8 cellular contexts compared by ENCODE assay signal in genomic region chr9:136694163-136694864, GRCh38. TPM values are rescaled to one million over a fixed set of nuclear protein-coding genes. Genes with fewer than 3 reads are reported as not detected.
A peak's percentile ranks its signal among the peaks of the same experiment; 100 is the strongest.
DNase-seq lines count a peak whose midpoint lies in the region; ATAC-seq lines count a peak whose summit lies in the region.

No MANE protein-coding gene starts in this region.

- peaks cover 13% of the 10 kb centered on the region for H3K27me3 Mint-ChIP-seq in activated T-cell treated with anti-CD3 and anti-CD28 coated beads, Interleukin-2, amount 50 U/mL, for 72 hours (ENCODE audit: low read depth)

- H3K9me3 Mint-ChIP-seq in activated T-cell treated with anti-CD3 and anti-CD28 coated beads, Interleukin-2, amount 50 U/mL, for 72 hours: no peaks in the 10 kb centered on the region

- peak; percentile 73 for ATAC-seq in activated T-cell treated with anti-CD3 and anti-CD28 coated beads, Interleukin-2, amount 50 U/mL, for 72 hours (replicated peaks in 1 of 2)
- ATAC-seq in left ventricle myocardium superior (peak; percentile 35), HG03439 (IDR thresholded peaks at IDR 0.05; ENCODE audit: unreplicated experiment) (no peak)

- H3K27ac Mint-ChIP-seq in activated T-cell treated with anti-CD3 and anti-CD28 coated beads, Interleukin-2, amount 50 U/mL, for 72 hours: no peak overlapping the region

- in situ Hi-C loops in KBM-7 (cut with MboI; ENCODE audit: low pct_unique_long_range_greater_than_20kb, low sequenced_read_pairs): no loop called here

- intact Hi-C loops in left ventricle myocardium superior (cut with micrococcal nuclease): no loop called here

- peak; percentile 30 for DNase-seq in DMS79 (lab: John Stamatoyannopoulos, UW)
- no peak for DNase-seq in DMS79 treated with DMSO at 0.1 percent for 48 hours (lab: John Stamatoyannopoulos, UW)
- DNase-seq in KBM-7: peak; percentile 58
- DNase-seq in activated T-cell treated with anti-CD3 and anti-CD28 coated beads, Interleukin-2, amount 50 U/mL, for 72 hours: peak; percentile 53 to 66
- peak; percentile 80 for DNase-seq in left ventricle myocardium superior
- peak; percentile 43 to 52 for DNase-seq in stimulated activated CD4-positive, alpha-beta T cell treated with anti-CD3 and anti-CD28 coated beads, Interleukin-2, amount 100 ng/mL, for 48 hours
- DNase-seq in SKM-1 treated with dmso at 0.1 percent for 144 hours (lab: John Stamatoyannopoulos, UW; ENCODE audit: unreplicated experiment): no peak

- H3K36me3 Mint-ChIP-seq in activated T-cell treated with anti-CD3 and anti-CD28 coated beads, Interleukin-2, amount 50 U/mL, for 72 hours (ENCODE audit: insufficient read depth in 2 of 2): no peaks in the 10 kb centered on the region

- no peak overlapping the region for H3K4me3 Mint-ChIP-seq in activated T-cell treated with anti-CD3 and anti-CD28 coated beads, Interleukin-2, amount 50 U/mL, for 72 hours

- no peaks in the 10 kb centered on the region for H3K4me1 Mint-ChIP-seq in activated T-cell treated with anti-CD3 and anti-CD28 coated beads, Interleukin-2, amount 50 U/mL, for 72 hours (ENCODE audit: low read depth)

RNA-seq across cellular contexts. Expression of gene AGPAT2, which starts 7.1 kb away (rescaled TPM):
- total RNA-seq in activated T-cell treated with anti-CD3 and anti-CD28 coated beads, Interleukin-2, amount 50 U/mL, for 72 hours: 10 to 100 TPM; 18.3 to 19.2 TPM
- total RNA-seq in left ventricle myocardium superior: 53.8 TPM

RNA-seq across cellular contexts. Expression of gene DIPK1B, which starts 18.1 kb away (rescaled TPM):
- total RNA-seq in activated T-cell treated with anti-CD3 and anti-CD28 coated beads, Interleukin-2, amount 50 U/mL, for 72 hours: under 1 TPM; 0.67 to 0.72 TPM
- 22.3 TPM for total RNA-seq in left ventricle myocardium superior

RNA-seq across cellular contexts. Expression of gene EGFL7, which starts 31.6 kb away (rescaled TPM):
- 1 to 10 TPM in 1 of 2 donors, under 1 TPM in 1; 0.93 to 1.1 TPM for total RNA-seq in activated T-cell treated with anti-CD3 and anti-CD28 coated beads, Interleukin-2, amount 50 U/mL, for 72 hours
- total RNA-seq in left ventricle myocardium superior: 63.8 TPM

RNA-seq across cellular contexts. Expression of gene LCN10, which starts 48.4 kb away (rescaled TPM):
- under 1 TPM; 0.21 to 0.70 TPM for total RNA-seq in activated T-cell treated with anti-CD3 and anti-CD28 coated beads, Interleukin-2, amount 50 U/mL, for 72 hours
- total RNA-seq in left ventricle myocardium superior: 10.6 TPM

RNA-seq across cellular contexts. Expression of gene LCN6, which starts 54.0 kb away (rescaled TPM):
- total RNA-seq in activated T-cell treated with anti-CD3 and anti-CD28 coated beads, Interleukin-2, amount 50 U/mL, for 72 hours: not detected
- total RNA-seq in left ventricle myocardium superior: 17.4 TPM

Comparison
In these comparisons a context has a peak if more than half of its experiments do, and no peak if none do; other contexts are left out.
1. DNase-seq: peak in DMS79 (single experiment), KBM-7 (single experiment), activated T-cell treated with anti-CD3 and anti-CD28 coated beads, Interleukin-2, amount 50 U/mL, for 72 hours (2 of 2), left ventricle myocardium superior (single experiment) and stimulated activated CD4-positive, alpha-beta T cell treated with anti-CD3 and anti-CD28 coated beads, Interleukin-2, amount 100 ng/mL, for 48 hours (2 of 2); none in DMS79 treated with DMSO at 0.1 percent for 48 hours (single experiment) and SKM-1 treated with dmso at 0.1 percent for 144 hours (single experiment).
2. RNA of gene DIPK1B, which starts 18.1 kb away (total RNA-seq): 22.3 TPM in left ventricle myocardium superior (single experiment); 0.67 to 0.72 TPM in activated T-cell treated with anti-CD3 and anti-CD28 coated beads, Interleukin-2, amount 50 U/mL, for 72 hours; every median in the first group is over 10 times any median in the second.
3. RNA of gene EGFL7, which starts 31.6 kb away (total RNA-seq): 63.8 TPM in left ventricle myocardium superior (single experiment); 0.93 to 1.1 TPM in activated T-cell treated with anti-CD3 and anti-CD28 coated beads, Interleukin-2, amount 50 U/mL, for 72 hours; every median in the first group is over 10 times any median in the second.